Comparison of ENCODE assay signal across 8 cellular contexts in genomic region chr19:55641376-55642152, GRCh38. TPM values are rescaled to one million over a fixed set of nuclear protein-coding genes. Genes with fewer than 3 reads are reported as not detected.
DNase-seq lines count a peak whose midpoint lies in the region; ATAC-seq and TF ChIP-seq lines count a peak whose summit lies in the region.

No MANE protein-coding gene starts in this region.

- DNase-seq in activated CD4-positive, alpha-beta T cell treated with anti-CD3 and anti-CD28 coated beads for 48 hours, result peak; percentile 39
- no peak for DNase-seq in activated CD4-positive, alpha-beta T cell treated with anti-CD3 and anti-CD28 coated beads, Interleukin-2, amount 50 U/mL, for 1 hour
- peak; percentile 52 for DNase-seq in NCI-H774 (lab: John Stamatoyannopoulos, UW)
- DNase-seq in left colon, result no peak
- peak; percentile 47 to 55 for DNase-seq in stimulated activated naive CD8-positive, alpha-beta T cell treated with anti-CD3 and anti-CD28 coated beads, Interleukin-15, amount 100 ng/mL, for 72 hours
- no peak for DNase-seq in GM03348 (ENCODE audit: low spot score)

- H3K4me3 Mint-ChIP-seq in brain, result peak overlapping the region; percentile 92 to 97 (median 95)
- H3K4me3 Mint-ChIP-seq in stimulated activated naive CD8-positive, alpha-beta T cell treated with anti-CD3 and anti-CD28 coated beads, Interleukin-15, amount 100 ng/mL, for 72 hours, result peak overlapping the region; percentile 96 to 98

- peaks cover 13% of the 10 kb centered on the region for H3K27me3 Mint-ChIP-seq in brain
- H3K27me3 Mint-ChIP-seq in stimulated activated naive CD8-positive, alpha-beta T cell treated with anti-CD3 and anti-CD28 coated beads, Interleukin-15, amount 100 ng/mL, for 72 hours, result no peaks in the 10 kb centered on the region

- intact Hi-C loops in left colon (cut with DNase I, micrococcal nuclease), result no loop called here

- H3K4me1 Mint-ChIP-seq in brain, result peaks cover 71% of the 10 kb centered on the region
- H3K4me1 Mint-ChIP-seq in stimulated activated naive CD8-positive, alpha-beta T cell treated with anti-CD3 and anti-CD28 coated beads, Interleukin-15, amount 100 ng/mL, for 72 hours, result peaks cover 70% of the 10 kb centered on the region

- H3K36me3 Mint-ChIP-seq in brain, result peaks cover 23% of the 10 kb centered on the region

- no peaks in the 10 kb centered on the region for H3K9me3 Mint-ChIP-seq in brain
- H3K9me3 Mint-ChIP-seq in stimulated activated naive CD8-positive, alpha-beta T cell treated with anti-CD3 and anti-CD28 coated beads, Interleukin-15, amount 100 ng/mL, for 72 hours, result peaks cover 0 to 6% of the 10 kb centered on the region in 2 donors

- no peak for TF ChIP-seq CTCF in brain (conservative IDR thresholded peaks at IDR 0.05)

- peak overlapping the region; percentile 92 to 99 (median 96) for H3K27ac Mint-ChIP-seq in brain
- H3K27ac Mint-ChIP-seq in stimulated activated naive CD8-positive, alpha-beta T cell treated with anti-CD3 and anti-CD28 coated beads, Interleukin-15, amount 100 ng/mL, for 72 hours, result peak overlapping the region; percentile 94 to 96

- peak; percentile 1 for ATAC-seq in left colon
- peak; percentile 19 for ATAC-seq in stimulated activated naive CD8-positive, alpha-beta T cell treated with anti-CD3 and anti-CD28 coated beads, Interleukin-15, amount 100 ng/mL, for 72 hours
- ATAC-seq in HG03457 (IDR thresholded peaks at IDR 0.05; ENCODE audit: unreplicated experiment), result no peak

RNA-seq across cellular contexts. Expression of gene ZNF580, which starts 0.8 kb away (rescaled TPM):
- polyA plus RNA-seq in brain (ENCODE audit: insufficient read depth, low read depth, low replicate concordance), result 43.5 TPM
- total RNA-seq in left colon, result 10 to 100 TPM; 22.5 to 23.3 TPM

RNA-seq across cellular contexts. Expression of gene ZNF581, which starts 1.9 kb away (rescaled TPM):
- 24.5 TPM for polyA plus RNA-seq in brain (ENCODE audit: insufficient read depth, low read depth, low replicate concordance)
- total RNA-seq in left colon, result 10 to 100 TPM; 15.2 to 18.7 TPM

RNA-seq across cellular contexts. Expression of gene CCDC106, which starts 6.4 kb away (rescaled TPM):
- 31.4 TPM for polyA plus RNA-seq in brain (ENCODE audit: insufficient read depth, low read depth, low replicate concordance)
- 1 to 10 TPM; 6.2 to 6.7 TPM for total RNA-seq in left colon

RNA-seq across cellular contexts. Expression of gene U2AF2, which starts 13.3 kb away (rescaled TPM):
- polyA plus RNA-seq in brain (ENCODE audit: insufficient read depth, low read depth, low replicate concordance), result 199 TPM
- total RNA-seq in left colon, result 100 to 1,000 TPM; 142 to 167 TPM

RNA-seq across cellular contexts. Expression of gene ZNF784, which starts 17.2 kb away (rescaled TPM):
- polyA plus RNA-seq in brain (ENCODE audit: insufficient read depth, low read depth, low replicate concordance), result 5.8 TPM
- total RNA-seq in left colon, result 10 to 100 TPM in 1 of 2 donors, 1 to 10 TPM in 1; 8.6 to 11.6 TPM

Comparison
In these comparisons a context has a peak if more than half of its experiments do, and no peak if none do; other contexts are left out.
1. DNase-seq: peak in activated CD4-positive, alpha-beta T cell treated with anti-CD3 and anti-CD28 coated beads for 48 hours (single experiment), NCI-H774 (single experiment) and stimulated activated naive CD8-positive, alpha-beta T cell treated with anti-CD3 and anti-CD28 coated beads, Interleukin-15, amount 100 ng/mL, for 72 hours (2 of 2); none in activated CD4-positive, alpha-beta T cell treated with anti-CD3 and anti-CD28 coated beads, Interleukin-2, amount 50 U/mL, for 1 hour (single experiment), left colon (0 of 2) and GM03348 (single experiment).